10 cellular contexts compared by ENCODE assay signal in the genomic region with DNA sequence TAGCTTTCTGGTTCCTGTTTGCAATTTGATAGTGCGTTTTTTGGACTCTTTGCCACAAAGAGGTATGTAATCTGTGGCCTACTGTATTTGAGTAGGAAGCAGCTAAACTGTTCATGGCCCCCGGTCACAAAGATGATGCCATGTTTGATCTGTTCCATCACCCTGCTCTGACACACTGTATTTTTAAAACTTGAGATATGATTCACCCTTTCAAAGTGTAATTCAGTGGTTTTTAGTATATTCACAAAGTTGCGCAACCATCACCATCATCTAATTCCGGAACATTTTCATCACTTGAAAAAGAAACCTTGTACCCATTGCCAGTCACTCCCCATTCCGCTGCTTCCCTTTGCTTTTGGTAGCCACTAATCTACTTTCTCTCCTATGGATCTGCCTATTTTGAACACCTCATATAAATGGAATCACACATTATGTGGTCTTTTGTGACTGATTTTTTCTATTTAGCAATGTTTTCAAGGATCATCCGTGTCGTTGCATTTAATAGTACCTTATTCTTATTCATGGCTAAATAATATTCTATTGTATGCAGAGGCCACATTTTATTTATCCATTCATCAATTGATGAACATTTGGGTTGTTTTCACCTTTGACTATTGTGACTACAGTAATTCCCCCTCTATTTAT.
A peak's percentile ranks its signal among the peaks of the same experiment; 100 is the strongest.
DNase-seq lines count a peak whose midpoint lies in the region; ATAC-seq, FAIRE-seq and TF ChIP-seq lines count a peak whose summit lies in the region.
"Had no signal": no experiment of that assay in that cellular context is flagged by ENCODE, and none has a peak within 500 bp of the region (broad histone marks: within the 10 kb centered on the region; RNA-seq: fewer than 3 reads in every experiment).

No MANE protein-coding gene starts in this region.

- TF ChIP-seq CTCF in HepG2 (CRISPR knock-in tag; IDR thresholded peaks at IDR 0.05): no peak

- TF ChIP-seq EP300 in Ishikawa (IDR thresholded peaks at IDR 0.05; ENCODE audit: borderline replicate concordance) (no peak), HepG2 (IDR thresholded peaks at IDR 0.05; ENCODE audit: low read depth in 2 of 2, low read length in 2 of 2) (no peak), HepG2 (CRISPR knock-in tag; IDR thresholded peaks at IDR 0.05; ENCODE audit: borderline replicate concordance) (no peak)

- H3K4me3 ChIP-seq in adipocyte (ENCODE audit: low read length): no peak overlapping the region
- H3K4me3 ChIP-seq in HepG2 (replicated peaks in 1 of 3; ENCODE audit: insufficient read depth in 1 of 3, low read depth in 2 of 3, low read length in 3 of 3): no peak overlapping the region

- ATAC-seq in HepG2 (no peak), HG02970 (IDR thresholded peaks at IDR 0.05; ENCODE audit: low FRiP score, unreplicated experiment) (no peak), HG02763 (IDR thresholded peaks at IDR 0.05; ENCODE audit: unreplicated experiment) (no peak)

- H4K20me1 ChIP-seq in HepG2 (ENCODE audit: insufficient read depth, low read length): no peaks in the 10 kb centered on the region

- BruUV-seq in HepG2 (replicated peaks; lab: Mats Ljungman, UMichigan): no TSS peak

- WGBS in HepG2 (ENCODE audit: low lambda C conversion rate): 80% methylated on average over 7 of the region's 7 CpGs

- H3K27ac ChIP-seq in HepG2 (ENCODE audit: extremely low read length, insufficient read depth, low read length): no peak overlapping the region

- H3K79me2 ChIP-seq in HepG2 (ENCODE audit: insufficient read depth, low read length): no peaks in the 10 kb centered on the region

- in situ Hi-C loops in HepG2 (cut with HindIII; ENCODE audit: extremely low pct_ligation_motif_present, low pct_unique_long_range_greater_than_20kb): no loop called here

- POLR2A ChIA-PET in HepG2 (lab: Yijun Ruan, JAX): no interaction called here

- DNase-seq in EH (ENCODE audit: low read depth) (peak; percentile 77), adipocyte (ENCODE audit: low read depth) (peak; percentile 74), HepG2 (ENCODE audit: low spot score) (no peak), NCI-H1694 treated with DMSO at 0.1 percent for 48 hours (lab: John Stamatoyannopoulos, UW) (no peak)
- DNase-seq: DMS79, SHP77 treated with DMSO at 0.1 percent for 48 hours, small intestine had no signal

- H3K9me3 ChIP-seq in adipocyte (ENCODE audit: control insufficient read depth, low read length) (peaks cover 5% of the 10 kb centered on the region), HepG2 (ENCODE audit: low read length) (no peaks in the 10 kb centered on the region)

- H3K9ac ChIP-seq in adipocyte (ENCODE audit: low read length) (no peak overlapping the region), HepG2 (ENCODE audit: insufficient read depth, low read depth, low read length) (no peak overlapping the region)

- FAIRE-seq in HepG2 (lab: Jason Lieb, UNC): no peak
- FAIRE-seq: small intestine had no signal

- H2AFZ ChIP-seq in HepG2 (ENCODE audit: low read length): no peak overlapping the region

- H3K4me2 ChIP-seq in HepG2 (ENCODE audit: low read depth, low read length): no peak overlapping the region

- CTCF ChIA-PET in HepG2 (lab: Yijun Ruan, JAX; ENCODE audit: low intra/inter-chr PET ratio, low total read pairs): no interaction called here

- H3K36me3 ChIP-seq in adipocyte (ENCODE audit: control insufficient read depth, insufficient read depth, low read length, severe bottlenecking) (no peaks in the 10 kb centered on the region), HepG2 (replicated peaks in 1 of 2; ENCODE audit: control insufficient read depth in 1 of 2, insufficient read depth in 2 of 2, low read length in 2 of 2) (no peaks in the 10 kb centered on the region)

- no peaks in the 10 kb centered on the region for H3K27me3 ChIP-seq in adipocyte (replicated peaks; ENCODE audit: control insufficient read depth, insufficient read depth, low read length)
- H3K27me3 ChIP-seq in HepG2 (ENCODE audit: control insufficient read depth in 1 of 2, insufficient read depth in 2 of 2, low read length in 2 of 2): no peaks in the 10 kb centered on the region

- no peak for TF ChIP-seq RAD21 in Ishikawa (IDR thresholded peaks at IDR 0.05; ENCODE audit: low read depth)
- TF ChIP-seq RAD21 in HepG2 (CRISPR knock-in tag; IDR thresholded peaks at IDR 0.05): no peak

- H3K4me1 ChIP-seq in adipocyte (ENCODE audit: control insufficient read depth, insufficient read depth, low read length) (peaks cover 12% of the 10 kb centered on the region), HepG2 (ENCODE audit: insufficient read depth, low read length) (no peaks in the 10 kb centered on the region)

- TF ChIP-seq POLR2A in HepG2 (IDR thresholded peaks at IDR 0.05; ENCODE audit: insufficient read depth in 1 of 2, low read depth in 2 of 2, low read length in 2 of 2): no peak

- intact Hi-C loops in HepG2 (cut with micrococcal nuclease; ENCODE audit: unreplicated experiment): no loop called here

TF ChIP-seq in Ishikawa, 13 proteins besides CTCF, POLR2A, EP300 and RAD21:
- TF ChIP-seq CREB1 (IDR thresholded peaks at IDR 0.05; ENCODE audit: low read depth) (no peak), CEBPB (IDR thresholded peaks at IDR 0.05) (peak; percentile 82), TAF1 (IDR thresholded peaks at IDR 0.05; ENCODE audit: low read depth) (no peak)
- TF ChIP-seq, protein P1, sequence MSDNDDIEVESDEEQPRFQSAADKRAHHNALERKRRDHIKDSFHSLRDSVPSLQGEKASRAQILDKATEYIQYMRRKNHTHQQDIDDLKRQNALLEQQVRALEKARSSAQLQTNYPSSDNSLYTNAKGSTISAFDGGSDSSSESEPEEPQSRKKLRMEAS (IDR thresholded peaks at IDR 0.05): no peak

TF ChIP-seq in HepG2, 621 proteins besides CTCF, POLR2A, EP300 and RAD21:
- TF ChIP-seq CEBPB (IDR thresholded peaks at IDR 0.05; ENCODE audit: borderline replicate concordance, low read depth, low read length) (peak; percentile 91), CEBPG (CRISPR knock-in tag; IDR thresholded peaks at IDR 0.05) (0 out of 2 replicates have a peak, but pooled peaks have one; percentile 35)
- TF ChIP-seq, protein P2, sequence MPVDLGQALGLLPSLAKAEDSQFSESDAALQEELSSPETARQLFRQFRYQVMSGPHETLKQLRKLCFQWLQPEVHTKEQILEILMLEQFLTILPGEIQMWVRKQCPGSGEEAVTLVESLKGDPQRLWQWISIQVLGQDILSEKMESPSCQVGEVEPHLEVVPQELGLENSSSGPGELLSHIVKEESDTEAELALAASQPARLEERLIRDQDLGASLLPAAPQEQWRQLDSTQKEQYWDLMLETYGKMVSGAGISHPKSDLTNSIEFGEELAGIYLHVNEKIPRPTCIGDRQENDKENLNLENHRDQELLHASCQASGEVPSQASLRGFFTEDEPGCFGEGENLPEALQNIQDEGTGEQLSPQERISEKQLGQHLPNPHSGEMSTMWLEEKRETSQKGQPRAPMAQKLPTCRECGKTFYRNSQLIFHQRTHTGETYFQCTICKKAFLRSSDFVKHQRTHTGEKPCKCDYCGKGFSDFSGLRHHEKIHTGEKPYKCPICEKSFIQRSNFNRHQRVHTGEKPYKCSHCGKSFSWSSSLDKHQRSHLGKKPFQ (CRISPR knock-in tag; IDR thresholded peaks at IDR 0.05; ENCODE audit: insufficient replicate concordance): no peak

Comparison
In these comparisons a context has a peak if more than half of its experiments do, and no peak if none do; other contexts are left out.
1. DNase-seq: peak in EH (single experiment) and adipocyte (single experiment); none in HepG2 (single experiment) and NCI-H1694 treated with DMSO at 0.1 percent for 48 hours (single experiment).